11 cellular contexts compared by ENCODE assay signal in the genomic region with DNA sequence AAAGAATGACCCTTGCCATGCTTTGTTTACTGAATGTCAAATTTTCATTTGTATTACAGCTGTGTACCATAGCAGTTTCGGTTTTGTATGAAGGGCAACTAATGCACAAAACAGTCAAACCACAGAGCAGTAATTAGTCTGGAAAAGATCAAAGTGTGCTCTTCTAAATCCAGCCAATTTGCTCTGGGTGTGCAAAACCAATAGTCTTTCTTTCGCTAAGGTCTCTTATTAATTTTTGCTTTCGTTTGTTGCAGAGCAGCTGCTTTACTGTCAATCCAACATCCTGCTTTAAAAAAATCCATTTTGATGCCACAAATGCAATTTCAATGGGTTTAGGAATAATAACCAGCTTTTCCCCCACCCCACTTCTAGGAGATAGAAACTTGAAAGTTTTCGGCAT.
DNase-seq lines count a peak whose midpoint lies in the region; ATAC-seq and TF ChIP-seq lines count a peak whose summit lies in the region.
"Had no signal": no experiment of that assay in that cellular context is flagged by ENCODE, and none has a peak within 500 bp of the region (broad histone marks: within the 10 kb centered on the region; RNA-seq: fewer than 3 reads in every experiment).

No MANE protein-coding gene starts in this region.

- H3K9me3 Mint-ChIP-seq in T-helper 2 cell treated with Interferon-gamma antibody and Interleukin-4, amounts not matched to agents 5 μg/mL and 100 μg/mL, for 36 hours: no peaks in the 10 kb centered on the region
- peaks cover 4% of the 10 kb centered on the region for H3K9me3 Mint-ChIP-seq in mesothelial cell of epicardium

- ATAC-seq in GM18873 (IDR thresholded peaks at IDR 0.05; ENCODE audit: low FRiP score, unreplicated experiment) (peak; percentile 63), HG03108 (IDR thresholded peaks at IDR 0.05; ENCODE audit: unreplicated experiment) (peak; percentile 61)
- ATAC-seq in activated CD4-positive, CD25-positive, alpha-beta regulatory T cell treated with anti-CD3 and anti-CD28 coated beads, Interleukin-2, amount 50 U/mL, for 24 hours: no peak
- ATAC-seq: psoas muscle had no signal

- H3K4me1 Mint-ChIP-seq in T-helper 2 cell treated with Interferon-gamma antibody and Interleukin-4, amounts not matched to agents 5 μg/mL and 100 μg/mL, for 36 hours (ENCODE audit: low read depth): peaks cover 21% of the 10 kb centered on the region
- peaks cover 4% of the 10 kb centered on the region for H3K4me1 Mint-ChIP-seq in mesothelial cell of epicardium

- no peak overlapping the region for H3K27ac Mint-ChIP-seq in T-helper 2 cell treated with Interferon-gamma antibody and Interleukin-4, amounts not matched to agents 5 μg/mL and 100 μg/mL, for 36 hours
- H3K27ac Mint-ChIP-seq in mesothelial cell of epicardium: no peak overlapping the region

- peak overlapping the region; percentile 39 for H3K4me3 ChIP-seq in AG10803 (ENCODE audit: low read length)
- H3K4me3 ChIP-seq: psoas muscle had no signal

- H3K27me3 Mint-ChIP-seq in T-helper 2 cell treated with Interferon-gamma antibody and Interleukin-4, amounts not matched to agents 5 μg/mL and 100 μg/mL, for 36 hours (ENCODE audit: low read depth): peaks cover 13% of the 10 kb centered on the region
- H3K27me3 Mint-ChIP-seq in mesothelial cell of epicardium (ENCODE audit: low read depth): peaks cover 23% of the 10 kb centered on the region

- no peaks in the 10 kb centered on the region for H3K36me3 Mint-ChIP-seq in T-helper 2 cell treated with Interferon-gamma antibody and Interleukin-4, amounts not matched to agents 5 μg/mL and 100 μg/mL, for 36 hours (ENCODE audit: low read depth)
- no peaks in the 10 kb centered on the region for H3K36me3 Mint-ChIP-seq in mesothelial cell of epicardium

- DNase-seq in AG10803 (ENCODE audit: low read depth): no peak
- DNase-seq in T-helper 2 cell treated with Interferon-gamma antibody and Interleukin-4, amounts not matched to agents 5 μg/mL and 100 μg/mL, for 36 hours (ENCODE audit: low spot score): no peak
- no peak for DNase-seq in NCI-H446 treated with DMSO at 0.1 percent for 48 hours (lab: John Stamatoyannopoulos, UW)
- no peak for DNase-seq in NCI-H1436 (lab: John Stamatoyannopoulos, UW)
- DNase-seq in mesothelial cell of epicardium (ENCODE audit: low spot score in 2 of 2, unreplicated experiment in 2 of 2): no peak
- DNase-seq: DMS153, psoas muscle, SIG-M5 had no signal

- TF ChIP-seq CTCF in AG10803 (conservative IDR thresholded peaks at IDR 0.05; ENCODE audit: low read length): no peak
- TF ChIP-seq CTCF in mesothelial cell of epicardium (IDR thresholded peaks at IDR 0.05; ENCODE audit: unreplicated experiment): no peak

- peak overlapping the region; percentile 58 for H3K4me3 Mint-ChIP-seq in T-helper 2 cell treated with Interferon-gamma antibody and Interleukin-4, amounts not matched to agents 5 μg/mL and 100 μg/mL, for 36 hours
- H3K4me3 Mint-ChIP-seq in mesothelial cell of epicardium: no peak overlapping the region

Comparison
In these comparisons a context has a peak if more than half of its experiments do, and no peak if none do; other contexts are left out.
1. ATAC-seq: peak in GM18873 (single experiment) and HG03108 (single experiment); none in activated CD4-positive, CD25-positive, alpha-beta regulatory T cell treated with anti-CD3 and anti-CD28 coated beads, Interleukin-2, amount 50 U/mL, for 24 hours (0 of 2).